20 cellular contexts compared by ENCODE assay signal in the genomic region with DNA sequence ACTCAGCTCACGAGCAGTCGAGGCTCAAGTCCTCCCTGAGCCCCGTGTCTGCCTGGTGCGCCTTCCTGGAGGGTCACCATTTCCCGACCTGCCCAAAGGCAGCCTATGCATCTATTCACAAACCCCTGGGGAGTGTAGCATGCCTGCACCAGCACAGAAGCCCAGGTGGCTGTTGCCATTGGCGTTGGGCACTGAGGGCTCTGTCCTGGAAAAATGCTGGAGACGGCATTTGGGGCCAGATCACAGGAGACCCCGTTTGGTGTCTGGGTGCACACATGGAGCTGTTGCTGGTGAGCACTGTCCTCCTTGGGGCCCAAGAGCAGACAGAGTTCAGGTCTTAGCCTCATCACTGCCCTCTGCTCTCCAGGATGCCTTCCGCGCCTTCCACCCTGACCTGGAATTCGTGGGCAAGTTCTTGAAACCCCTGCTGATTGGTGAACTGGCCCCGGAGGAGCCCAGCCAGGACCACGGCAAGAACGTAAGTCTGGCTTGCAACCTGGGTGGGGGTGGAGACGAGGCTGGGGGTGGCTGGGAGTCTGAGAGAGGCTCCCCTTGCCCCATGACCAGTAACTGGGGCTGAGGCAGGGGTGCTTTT. TPM values are rescaled to one million over a fixed set of nuclear protein-coding genes. Genes with fewer than 3 reads are reported as not detected.
A peak's percentile ranks its signal among the peaks of the same experiment; 100 is the strongest.
DNase-seq lines count a peak whose midpoint lies in the region; ATAC-seq, FAIRE-seq and TF ChIP-seq lines count a peak whose summit lies in the region.
"Had no signal": no experiment of that assay in that cellular context is flagged by ENCODE, and none has a peak within 500 bp of the region (broad histone marks: within the 10 kb centered on the region; RNA-seq: fewer than 3 reads in every experiment).

No MANE protein-coding gene starts in this region.

- H3K56ac ChIP-seq in H9 (ENCODE audit: insufficient read length, low read depth, low read length) (no peak overlapping the region), mesendoderm (ENCODE audit: low read length) (no peak overlapping the region)

- peaks cover 8% of the 10 kb centered on the region; the same call in 1 of the 2 replicates for H3K4me1 ChIP-seq in H9 (ENCODE audit: insufficient read depth, low read length)
- H3K4me1 ChIP-seq in K562 (replicated peaks in 1 of 2; ENCODE audit: control insufficient read depth in 2 of 2, insufficient read depth in 2 of 2, low read length in 2 of 2): peaks cover 75 to 81% of the 10 kb centered on the region in 2 experiments
- peaks cover 10% of the 10 kb centered on the region for H3K4me1 ChIP-seq in mesendoderm (ENCODE audit: control insufficient read depth, low read depth, low read length)

- H2BK20ac ChIP-seq in H9 (ENCODE audit: low read depth, low read length, poor library complexity, severe bottlenecking): no peak overlapping the region

- H2BK120ac ChIP-seq in H9 (ENCODE audit: low read depth, low read length, poor library complexity, severe bottlenecking) (no peak overlapping the region), mesendoderm (ENCODE audit: low read depth, low read length) (no peak overlapping the region)

- no peak overlapping the region for H3K9ac ChIP-seq in H9 (ENCODE audit: extremely low read depth, insufficient read length, low read length)
- peak overlapping the region; percentile 86 to 87 for H3K9ac ChIP-seq in K562 (ENCODE audit: insufficient read depth in 1 of 2, low read depth in 2 of 2, low read length in 2 of 2)
- H3K9ac ChIP-seq in mesendoderm (ENCODE audit: low read length): no peak overlapping the region

- H3K18ac ChIP-seq in H9 (ENCODE audit: insufficient read length, low read depth, low read length): peak overlapping the region; percentile 16
- H3K18ac ChIP-seq in mesendoderm (ENCODE audit: low read length): no peak overlapping the region

- no peak for TF ChIP-seq RAD21 in K562 (CRISPR knock-in tag; conservative IDR thresholded peaks at IDR 0.05 in 1 of 2, IDR thresholded peaks at IDR 0.05 in 1 of 2)

- H3K4me1 Mint-ChIP-seq in T-helper 1 cell treated with Interleukin-12 subunit alpha and Interleukin-12 subunit beta and Interleukin-4 antibody, amounts not matched to agents 30 μg/mL and 1 μg/mL, for 36 hours (ENCODE audit: low read depth): peaks cover 38% of the 10 kb centered on the region
- peaks cover 30 to 32% of the 10 kb centered on the region in 2 experiments for H3K4me1 Mint-ChIP-seq in H9

- peaks cover 45% of the 10 kb centered on the region for H3K36me3 Mint-ChIP-seq in T-helper 1 cell treated with Interleukin-12 subunit alpha and Interleukin-12 subunit beta and Interleukin-4 antibody, amounts not matched to agents 30 μg/mL and 1 μg/mL, for 36 hours (ENCODE audit: low read depth)
- peaks cover 54 to 76% (median 74%) of the 10 kb centered on the region in 3 experiments for H3K36me3 Mint-ChIP-seq in H9 (ENCODE audit: insufficient read depth in 1 of 3, low read depth in 3 of 3)

- H3K4me3 ChIP-seq in K562 (no peak overlapping the region), mesendoderm (ENCODE audit: low read length) (no peak overlapping the region)

- H3K27ac ChIP-seq in H9 (ENCODE audit: insufficient read length, low read depth, low read length): no peak overlapping the region
- peak overlapping the region; percentile 100 for H3K27ac ChIP-seq in K562 (ENCODE audit: extremely low read depth, low read depth, low read length)
- no peak overlapping the region for H3K27ac ChIP-seq in mesendoderm (ENCODE audit: low read depth, low read length)

- peaks cover 3% of the 10 kb centered on the region; the same call in 1 of the 2 replicates for H3K79me2 ChIP-seq in H9 (ENCODE audit: insufficient read depth, low read length)
- H3K79me2 ChIP-seq in K562 (ENCODE audit: control insufficient read depth, insufficient read depth, low read length): peaks cover 36% of the 10 kb centered on the region; the same call in 2 of the 3 replicates
- peaks cover 41% of the 10 kb centered on the region for H3K79me2 ChIP-seq in mesendoderm (ENCODE audit: control insufficient read depth, insufficient read depth, low read length)

- no peak for ATAC-seq in K562

- H3K79me1 ChIP-seq in H9 (ENCODE audit: insufficient read depth, low read depth, low read length, poor library complexity, severe bottlenecking) (peaks cover 2% of the 10 kb centered on the region), mesendoderm (ENCODE audit: low read length) (peaks cover 20% of the 10 kb centered on the region)

- H2BK5ac ChIP-seq in H9 (ENCODE audit: insufficient read length, low read length) (no peak overlapping the region), mesendoderm (ENCODE audit: low read length) (no peak overlapping the region)

- H3T11ph ChIP-seq in H9 (ENCODE audit: low read length): no peak overlapping the region

- no peak overlapping the region for H4K8ac ChIP-seq in H9 (replicated peaks; ENCODE audit: insufficient read length, low read depth, low read length)
- no peak overlapping the region for H4K8ac ChIP-seq in mesendoderm (ENCODE audit: low read depth, low read length)

- peaks cover 15% of the 10 kb centered on the region for H3K9me1 ChIP-seq in K562 (ENCODE audit: control insufficient read depth, insufficient read depth, low read length)

- H3K27me3 Mint-ChIP-seq in T-helper 1 cell treated with Interleukin-12 subunit alpha and Interleukin-12 subunit beta and Interleukin-4 antibody, amounts not matched to agents 30 μg/mL and 1 μg/mL, for 36 hours (ENCODE audit: low read depth): no peaks in the 10 kb centered on the region
- no peaks in the 10 kb centered on the region for H3K27me3 Mint-ChIP-seq in H9 (ENCODE audit: low read depth)

- H3K23me2 ChIP-seq in H9 (ENCODE audit: insufficient read length, low read depth, low read length, poor library complexity, severe bottlenecking): no peaks in the 10 kb centered on the region

- H4K20me1 ChIP-seq in H9 (ENCODE audit: control insufficient read depth, insufficient read depth, insufficient read length) (peaks cover 3% of the 10 kb centered on the region), K562 (replicated peaks; ENCODE audit: control insufficient read depth, insufficient read depth, low read length) (no peaks in the 10 kb centered on the region)

- H3K4me3 Mint-ChIP-seq in T-helper 1 cell treated with Interleukin-12 subunit alpha and Interleukin-12 subunit beta and Interleukin-4 antibody, amounts not matched to agents 30 μg/mL and 1 μg/mL, for 36 hours: no peak overlapping the region
- H3K4me3 Mint-ChIP-seq in H9: no peak overlapping the region
- H3K4me3 Mint-ChIP-seq: CD14-positive monocyte had no signal

- H3K27me3 ChIP-seq in H9 (ENCODE audit: insufficient read depth, low read length): no peaks in the 10 kb centered on the region
- H3K27me3 ChIP-seq in K562 (ENCODE audit: control insufficient read depth in 2 of 2, insufficient read depth in 2 of 2, low read length in 2 of 2): no peaks in the 10 kb centered on the region
- H3K27me3 ChIP-seq in mesendoderm (ENCODE audit: insufficient read depth, low read length, poor library complexity): no peaks in the 10 kb centered on the region

- no peak overlapping the region for H4K5ac ChIP-seq in H9 (ENCODE audit: insufficient read length, low read depth, low read length)
- H4K5ac ChIP-seq in mesendoderm (ENCODE audit: low read length): no peak overlapping the region

- DNase-seq in T-helper 1 cell (no peak), H9 (no peak), K562 (ENCODE audit: extremely low read depth in 1 of 4, low spot score in 3 of 4) (no peak), mesendoderm (no peak), mesenteric fat pad (ENCODE audit: low spot score) (no peak)
- no peak for DNase-seq in activated T-cell treated with anti-CD3 and anti-CD28 coated beads, Interleukin-2, amount 50 U/mL, for 48 hours
- no peak for DNase-seq in activated T-cell treated with anti-CD3 and anti-CD28 coated beads, Interleukin-2, amount 50 U/mL, for 1 hour
- DNase-seq: 8988T, COR-L47, DMS153, KG1, MM.1S, NCI-H1105 treated with DMSO at 0.1 percent for 48 hours, NCI-H187 treated with DMSO at 0.1 percent for 48 hours, NCI-H2171, NCI-H446 treated with DMSO at 0.1 percent for 48 hours, NCI-H748 treated with DMSO at 0.1 percent for 48 hours had no signal

- intact Hi-C loops in K562 (cut with micrococcal nuclease): no loop called here

- H3K14ac ChIP-seq in H9 (ENCODE audit: insufficient read depth, low read length): no peak overlapping the region

- H3K23ac ChIP-seq in H9 (ENCODE audit: insufficient read length, low read depth, low read length): no peak overlapping the region
- peak overlapping the region; percentile 72 for H3K23ac ChIP-seq in mesendoderm (ENCODE audit: low read length)

- no peak overlapping the region for H2BK12ac ChIP-seq in H9 (ENCODE audit: insufficient read length, low read depth, low read length)

- FAIRE-seq in K562 (lab: Jason Lieb, UNC): no peak
- FAIRE-seq: GM19239 had no signal

- in situ Hi-C loops in K562 (cut with MboI): no loop called here

- H3K9me3 ChIP-seq in H9 (ENCODE audit: control insufficient read depth, low read depth, low read length): no peaks in the 10 kb centered on the region
- H3K9me3 ChIP-seq in K562 (replicated peaks; ENCODE audit: control insufficient read depth, insufficient read depth, low read depth, low read length): no peaks in the 10 kb centered on the region

- TF ChIP-seq POLR2A in K562 (conservative IDR thresholded peaks at IDR 0.05): no peak

- no peak overlapping the region for H3K4ac ChIP-seq in H9 (ENCODE audit: low read depth, low read length)
- H3K4ac ChIP-seq in mesendoderm (ENCODE audit: low read depth, low read length): no peak overlapping the region

- H3K4me2 ChIP-seq in H9 (ENCODE audit: insufficient read depth, insufficient read length, low read length) (no peak overlapping the region), K562 (ENCODE audit: insufficient read depth, low read length) (no peak overlapping the region), mesendoderm (ENCODE audit: low read length) (no peak overlapping the region)

- H2AFZ ChIP-seq in H9 (ENCODE audit: low read length): no peak overlapping the region
- peak overlapping the region; percentile 9; the same call in 1 of the 2 replicates for H2AFZ ChIP-seq in K562 (ENCODE audit: low read depth, low read length)

- TF ChIP-seq EP300 in K562 (IDR thresholded peaks at IDR 0.05; ENCODE audit: low read length): no peak

- H3K36me3 ChIP-seq in K562 (ENCODE audit: control insufficient read depth, insufficient read depth, low read length): peaks cover 16% of the 10 kb centered on the region
- H3K36me3 ChIP-seq in mesendoderm (ENCODE audit: control insufficient read depth, insufficient read depth, low read length): peaks cover 19% of the 10 kb centered on the region

- no peak overlapping the region for H4K91ac ChIP-seq in H9 (ENCODE audit: insufficient read length, low read depth, low read length)

- no CpG with 5 or more reads among the region's 15 CpGs for WGBS in H9 (ENCODE audit: extremely low coverage, insufficient read length, low lambda C conversion rate)
- WGBS in K562 (ENCODE audit: insufficient coverage, low coverage, missing lambda C conversion rate): 80% methylated on average over 13 of the region's 15 CpGs
- no CpG with 5 or more reads among the region's 15 CpGs for WGBS in mesendoderm (ENCODE audit: extremely low coverage, insufficient coverage, low lambda C conversion rate)

- peak overlapping the region; percentile 49 for H3K27ac Mint-ChIP-seq in T-helper 1 cell treated with Interleukin-12 subunit alpha and Interleukin-12 subunit beta and Interleukin-4 antibody, amounts not matched to agents 30 μg/mL and 1 μg/mL, for 36 hours
- H3K27ac Mint-ChIP-seq in H9: peak overlapping the region; percentile 18 to 75 (median 64); a peak in 3 of 7 replicates

- TF ChIP-seq CTCF in H9 (conservative IDR thresholded peaks at IDR 0.05) (no peak), K562 (IDR thresholded peaks at IDR 0.05 in 2 of 3, conservative IDR thresholded peaks at IDR 0.05 in 1 of 3; ENCODE audit: insufficient read depth in 2 of 3, low read depth in 1 of 3, low read length in 3 of 3) (no peak)

- H2BK15ac ChIP-seq in H9 (ENCODE audit: low read depth, low read length) (no peak overlapping the region), mesendoderm (replicated peaks; ENCODE audit: low read depth) (no peak overlapping the region)

- H2AK5ac ChIP-seq in H9 (ENCODE audit: insufficient read length, low read length) (no peak overlapping the region), mesendoderm (ENCODE audit: low read length) (no peak overlapping the region)

- no peaks in the 10 kb centered on the region for H3K9me3 Mint-ChIP-seq in T-helper 1 cell treated with Interleukin-12 subunit alpha and Interleukin-12 subunit beta and Interleukin-4 antibody, amounts not matched to agents 30 μg/mL and 1 μg/mL, for 36 hours
- no peaks in the 10 kb centered on the region for H3K9me3 Mint-ChIP-seq in H9

- CTCF ChIA-PET in K562 (lab: Yijun Ruan, JAX; ENCODE audit: low intra/inter-chr PET ratio): no interaction called here

- BruUV-seq in K562 (replicated peaks; lab: Mats Ljungman, UMichigan): no TSS peak

- POLR2A ChIA-PET in K562 (lab: Yijun Ruan, JAX): interaction anchor here (1.0 kb wide), 1 partner anchor 287 kb away, joined by 4 read pairs; no protein-coding TSS in a partner anchor

RNA-seq across cellular contexts. Expression of a gene that starts 9.4 kb away (rescaled TPM):
- 316 and 322 TPM in 2 replicates for total RNA-seq in H9 (2021)
- 49.3 and 107 TPM in 2 replicates for total RNA-seq in K562 (2011; cell fraction: chromatin; rRNA removed; ENCODE audit: low replicate concordance)
- total RNA-seq in K562 (2011; cell fraction: nucleolus; rRNA removed): 68.6 and 70.4 TPM in 2 replicates
- total RNA-seq in K562 (2011; cell fraction: nucleoplasm; rRNA removed): 66.5 and 86.0 TPM in 2 replicates
- total RNA-seq in K562 (2014; rRNA removed): 13.2 and 17.7 TPM in 2 replicates
- total RNA-seq in K562 (2014; rRNA removed; fragmentation: Illumina TruSeq; extraction: Trizol): 14.5 and 16.2 TPM in 2 replicates
- 11.5 and 12.0 TPM in 2 replicates for total RNA-seq in K562 (2015; rRNA removed; fragmentation: Illumina TruSeq; extraction: Trizol)
- total RNA-seq in K562 (2021): 28.6 and 30.4 TPM in 2 replicates
- polyA plus RNA-seq in K562 (2011; rRNA removed): 42.8 and 57.1 TPM in 2 replicates
- polyA plus RNA-seq in K562 (2011; cell fraction: cytosol; rRNA removed): 45.6 and 51.9 TPM in 2 replicates
- polyA plus RNA-seq in K562 (2011; cell fraction: nucleus; rRNA removed): 34.1 and 48.4 TPM in 2 replicates
- polyA plus RNA-seq in K562 (2012): 27.8 and 43.6 TPM in 2 replicates
- polyA plus RNA-seq in K562 (2014; fragmentation: Illumina TruSeq; extraction: Trizol): 33.9 and 39.7 TPM in 2 replicates
- polyA plus RNA-seq in K562 (2014; fragmentation: Nextera tagmentation; extraction: Ambion mirVana): 1 to 10 TPM; 2.9 to 5.3 TPM
- polyA plus RNA-seq in K562 (2014; rRNA removed): 23.9 and 27.2 TPM in 2 replicates
- polyA minus RNA-seq in K562 (2011; rRNA and poly(A)+ RNA removed): 38.9 and 48.8 TPM in 2 replicates
- 21.3 and 32.6 TPM in 2 replicates for polyA minus RNA-seq in K562 (2011; cell fraction: cytosol; rRNA and poly(A)+ RNA removed)
- polyA minus RNA-seq in K562 (2011; cell fraction: nucleus; rRNA and poly(A)+ RNA removed): 10.5 and 15.2 TPM in 2 replicates
- 493 TPM for polyA plus RNA-seq in mesendoderm (2013, experiment 1 of 2)
- polyA plus RNA-seq in mesendoderm (2013, experiment 2 of 2): 506 TPM
- 28.1 TPM for total RNA-seq in mesenteric fat pad

RNA-seq across cellular contexts. Expression of a gene that starts 20.7 kb away (rescaled TPM):
- total RNA-seq in H9 (2021): 125 and 126 TPM in 2 replicates
- 611 and 866 TPM in 2 replicates for total RNA-seq in K562 (2011; cell fraction: chromatin; rRNA removed; ENCODE audit: low replicate concordance)
- 866 and 894 TPM in 2 replicates for total RNA-seq in K562 (2011; cell fraction: nucleolus; rRNA removed)
- 825 and 959 TPM in 2 replicates for total RNA-seq in K562 (2011; cell fraction: nucleoplasm; rRNA removed)
- 250 and 292 TPM in 2 replicates for total RNA-seq in K562 (2014; rRNA removed)
- 367 and 390 TPM in 2 replicates for total RNA-seq in K562 (2014; rRNA removed; fragmentation: Illumina TruSeq; extraction: Trizol)
- total RNA-seq in K562 (2015; rRNA removed; fragmentation: Illumina TruSeq; extraction: Trizol): 353 and 364 TPM in 2 replicates
- 378 and 411 TPM in 2 replicates for total RNA-seq in K562 (2021)
- 747 and 864 TPM in 2 replicates for polyA plus RNA-seq in K562 (2011; rRNA removed)
- polyA plus RNA-seq in K562 (2011; cell fraction: cytosol; rRNA removed): 1,005 and 1,028 TPM in 2 replicates
- 277 and 375 TPM in 2 replicates for polyA plus RNA-seq in K562 (2011; cell fraction: nucleus; rRNA removed)
- 228 and 290 TPM in 2 replicates for polyA plus RNA-seq in K562 (2012)
- polyA plus RNA-seq in K562 (2014; fragmentation: Illumina TruSeq; extraction: Trizol): 394 and 457 TPM in 2 replicates
- 100 to 1,000 TPM; 110 to 174 TPM for polyA plus RNA-seq in K562 (2014; fragmentation: Nextera tagmentation; extraction: Ambion mirVana)
- polyA plus RNA-seq in K562 (2014; rRNA removed): 295 and 314 TPM in 2 replicates
- 571 and 760 TPM in 2 replicates for polyA minus RNA-seq in K562 (2011; rRNA and poly(A)+ RNA removed)
- 555 and 599 TPM in 2 replicates for polyA minus RNA-seq in K562 (2011; cell fraction: cytosol; rRNA and poly(A)+ RNA removed)
- polyA minus RNA-seq in K562 (2011; cell fraction: nucleus; rRNA and poly(A)+ RNA removed): 280 and 292 TPM in 2 replicates
- polyA plus RNA-seq in mesendoderm (2013, experiment 1 of 2): 104 TPM
- 102 TPM for polyA plus RNA-seq in mesendoderm (2013, experiment 2 of 2)
- total RNA-seq in mesenteric fat pad: 36.3 TPM

RNA-seq across cellular contexts. Expression of a gene that starts 44.8 kb away (rescaled TPM):
- total RNA-seq in H9 (2021) (114 and 115 TPM in 2 replicates), K562 (2014; rRNA removed) (156 and 172 TPM in 2 replicates), K562 (2014; rRNA removed; fragmentation: Illumina TruSeq; extraction: Trizol) (130 and 137 TPM in 2 replicates), K562 (2015; rRNA removed; fragmentation: Illumina TruSeq; extraction: Trizol) (150 and 154 TPM in 2 replicates), K562 (2021) (140 and 150 TPM in 2 replicates), mesenteric fat pad (8.0 TPM)
- 27.9 and 42.4 TPM in 2 replicates for total RNA-seq in K562 (2011; cell fraction: chromatin; rRNA removed; ENCODE audit: low replicate concordance)
- total RNA-seq in K562 (2011; cell fraction: nucleolus; rRNA removed): 50.0 and 60.9 TPM in 2 replicates
- total RNA-seq in K562 (2011; cell fraction: nucleoplasm; rRNA removed): 37.0 and 43.3 TPM in 2 replicates
- polyA plus RNA-seq in K562 (2011; rRNA removed) (91.3 and 124 TPM in 2 replicates), K562 (2014; fragmentation: Illumina TruSeq; extraction: Trizol) (138 and 146 TPM in 2 replicates), K562 (2014; fragmentation: Nextera tagmentation; extraction: Ambion mirVana) (10 to 100 TPM; 58.1 to 86.8 TPM), K562 (2014; rRNA removed) (132 and 136 TPM in 2 replicates)
- 83.9 and 106 TPM in 2 replicates for polyA plus RNA-seq in K562 (2011; cell fraction: cytosol; rRNA removed)
- polyA plus RNA-seq in K562 (2011; cell fraction: nucleus; rRNA removed): 28.7 and 36.3 TPM in 2 replicates
- polyA plus RNA-seq in K562 (2012): 122 and 124 TPM in 2 replicates
- 77.5 and 111 TPM in 2 replicates for polyA minus RNA-seq in K562 (2011; rRNA and poly(A)+ RNA removed)
- 54.2 and 76.3 TPM in 2 replicates for polyA minus RNA-seq in K562 (2011; cell fraction: cytosol; rRNA and poly(A)+ RNA removed)
- polyA minus RNA-seq in K562 (2011; cell fraction: nucleus; rRNA and poly(A)+ RNA removed): 29.8 and 34.1 TPM in 2 replicates
- 74.6 TPM for polyA plus RNA-seq in mesendoderm (2013, experiment 1 of 2)
- polyA plus RNA-seq in mesendoderm (2013, experiment 2 of 2): 75.1 TPM

RNA-seq across cellular contexts. Expression of a gene that starts 45.1 kb away (rescaled TPM):
- total RNA-seq in H9 (2021) (199 and 201 TPM in 2 replicates), K562 (2014; rRNA removed) (97.2 and 153 TPM in 2 replicates), K562 (2014; rRNA removed; fragmentation: Illumina TruSeq; extraction: Trizol) (227 and 239 TPM in 2 replicates), K562 (2015; rRNA removed; fragmentation: Illumina TruSeq; extraction: Trizol) (221 and 231 TPM in 2 replicates), K562 (2021) (168 and 200 TPM in 2 replicates), mesenteric fat pad (80.8 TPM)
- 88.0 and 142 TPM in 2 replicates for total RNA-seq in K562 (2011; cell fraction: chromatin; rRNA removed; ENCODE audit: low replicate concordance)
- 195 and 216 TPM in 2 replicates for total RNA-seq in K562 (2011; cell fraction: nucleolus; rRNA removed)
- 192 and 237 TPM in 2 replicates for total RNA-seq in K562 (2011; cell fraction: nucleoplasm; rRNA removed)
- polyA plus RNA-seq in K562 (2011; rRNA removed) (630 and 713 TPM in 2 replicates), K562 (2014; fragmentation: Illumina TruSeq; extraction: Trizol) (213 and 256 TPM in 2 replicates), K562 (2014; fragmentation: Nextera tagmentation; extraction: Ambion mirVana) (100 to 1,000 TPM; 794 to 856 TPM), K562 (2014; rRNA removed) (199 and 268 TPM in 2 replicates)
- polyA plus RNA-seq in K562 (2011; cell fraction: cytosol; rRNA removed): 728 and 1,027 TPM in 2 replicates
- 254 and 417 TPM in 2 replicates for polyA plus RNA-seq in K562 (2011; cell fraction: nucleus; rRNA removed)
- 426 and 696 TPM in 2 replicates for polyA plus RNA-seq in K562 (2012)
- 155 and 167 TPM in 2 replicates for polyA minus RNA-seq in K562 (2011; rRNA and poly(A)+ RNA removed)
- polyA minus RNA-seq in K562 (2011; cell fraction: cytosol; rRNA and poly(A)+ RNA removed): 111 and 157 TPM in 2 replicates
- polyA minus RNA-seq in K562 (2011; cell fraction: nucleus; rRNA and poly(A)+ RNA removed): 46.0 and 84.9 TPM in 2 replicates
- polyA plus RNA-seq in mesendoderm (2013, experiment 1 of 2): 285 TPM
- 285 TPM for polyA plus RNA-seq in mesendoderm (2013, experiment 2 of 2)

RNA-seq across cellular contexts. Expression of a gene that starts 53.8 kb away (rescaled TPM):
- total RNA-seq in H9 (2021) (34.9 and 36.7 TPM in 2 replicates), K562 (2014; rRNA removed) (92.7 and 125 TPM in 2 replicates), K562 (2014; rRNA removed; fragmentation: Illumina TruSeq; extraction: Trizol) (18.6 and 32.4 TPM in 2 replicates), K562 (2015; rRNA removed; fragmentation: Illumina TruSeq; extraction: Trizol) (55.1 and 55.3 TPM in 2 replicates), K562 (2021) (105 and 106 TPM in 2 replicates), mesenteric fat pad (387 TPM)
- 196 and 689 TPM in 2 replicates for total RNA-seq in K562 (2011; cell fraction: chromatin; rRNA removed; ENCODE audit: low replicate concordance)
- 626 and 786 TPM in 2 replicates for total RNA-seq in K562 (2011; cell fraction: nucleolus; rRNA removed)
- total RNA-seq in K562 (2011; cell fraction: nucleoplasm; rRNA removed): 287 and 362 TPM in 2 replicates
- polyA plus RNA-seq in K562 (2011; rRNA removed) (148 and 226 TPM in 2 replicates), K562 (2014; fragmentation: Illumina TruSeq; extraction: Trizol) (92.0 and 101 TPM in 2 replicates), K562 (2014; fragmentation: Nextera tagmentation; extraction: Ambion mirVana) (1 to 10 TPM in 1 of 2 experiments, under 1 TPM in 1; 0.97 to 3.3 TPM), K562 (2014; rRNA removed) (133 and 139 TPM in 2 replicates)
- 155 and 315 TPM in 2 replicates for polyA plus RNA-seq in K562 (2011; cell fraction: cytosol; rRNA removed)
- 2,057 and 2,412 TPM in 2 replicates for polyA plus RNA-seq in K562 (2011; cell fraction: nucleus; rRNA removed)
- 65.8 and 82.0 TPM in 2 replicates for polyA plus RNA-seq in K562 (2012)
- 33.8 and 64.4 TPM in 2 replicates for polyA minus RNA-seq in K562 (2011; rRNA and poly(A)+ RNA removed)
- polyA minus RNA-seq in K562 (2011; cell fraction: cytosol; rRNA and poly(A)+ RNA removed): 109 and 120 TPM in 2 replicates
- 200 TPM in 2 replicates for polyA minus RNA-seq in K562 (2011; cell fraction: nucleus; rRNA and poly(A)+ RNA removed)
- polyA plus RNA-seq in mesendoderm (2013, experiment 1 of 2): 14.4 TPM
- 13.9 TPM for polyA plus RNA-seq in mesendoderm (2013, experiment 2 of 2)

Comparison
In these comparisons a context has a peak if more than half of its experiments do, and no peak if none do; other contexts are left out.
1. H3K9ac ChIP-seq: peak in K562 (2 of 2); none in H9 (single experiment) and mesendoderm (single experiment).